In genomic region chr10:123178390-123178789, GRCh38 we compare ENCODE assay signal across 5 cellular contexts. TPM values are rescaled to one million over a fixed set of nuclear protein-coding genes. Genes with fewer than 3 reads are reported as not detected.
"Had no signal": no experiment of that assay in that cellular context is flagged by ENCODE, and none has a peak within 500 bp of the region (broad histone marks: within the 10 kb centered on the region; RNA-seq: fewer than 3 reads in every experiment).

No MANE protein-coding gene starts in this region.

RNA-seq across cellular contexts. Expression of gene HMX2, which starts 30.5 kb away (rescaled TPM):
- total RNA-seq: HepG2, HT-29, IMR-90 had no signal
- polyA plus RNA-seq: HepG2, IgD-negative memory B cell, IMR-90 had no signal

RNA-seq across cellular contexts. Expression of gene HMX3, which starts 42.6 kb away (rescaled TPM):
- total RNA-seq: HepG2, HT-29, HT1080, IMR-90 had no signal
- polyA plus RNA-seq: HepG2, IgD-negative memory B cell, IMR-90 had no signal
